Comparison of ENCODE assay signal across 8 cellular contexts in the genomic region with DNA sequence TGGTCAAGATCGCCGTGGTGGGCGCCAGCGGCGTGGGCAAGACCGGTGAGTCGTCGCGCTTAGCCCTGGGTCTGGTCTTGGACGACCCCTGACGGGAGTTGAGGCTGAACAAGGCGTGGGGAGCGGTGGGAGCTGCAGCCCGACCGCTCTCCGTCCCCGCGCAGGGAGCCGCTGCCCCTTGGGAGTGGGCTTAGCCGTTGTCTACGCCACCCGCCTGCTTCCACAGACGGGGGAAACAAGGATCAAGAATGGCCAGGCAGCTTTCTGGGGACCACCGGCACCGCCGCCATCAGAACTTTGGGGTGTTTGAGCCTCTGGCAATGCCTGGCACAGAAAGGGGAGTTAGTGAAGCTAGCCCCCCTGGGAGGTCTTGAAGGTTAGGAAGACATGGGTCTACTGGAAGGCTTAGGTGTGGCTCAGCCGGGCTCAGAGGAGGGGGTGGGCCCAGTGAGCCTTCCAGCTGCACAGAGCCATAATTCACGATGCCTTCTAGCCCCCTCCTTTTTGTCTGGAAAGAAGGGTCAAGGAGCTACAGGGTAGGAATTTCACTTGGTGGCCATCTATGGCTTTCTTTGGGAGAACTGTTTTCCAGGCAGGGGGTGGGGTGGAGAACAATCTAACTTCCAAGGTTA. TPM values are rescaled to one million over a fixed set of nuclear protein-coding genes. Genes with fewer than 3 reads are reported as not detected.
DNase-seq lines count a peak whose midpoint lies in the region; ATAC-seq, FAIRE-seq and TF ChIP-seq lines count a peak whose summit lies in the region.

No MANE protein-coding gene starts in this region.

- peak overlapping the region; percentile 82 for H3K4me3 Mint-ChIP-seq in mesothelial cell of epicardium

- peak overlapping the region; percentile 56 for H3K4me3 ChIP-seq in A549
- peak overlapping the region; percentile 62 for H3K4me3 ChIP-seq in HL-60 (replicated peaks; ENCODE audit: insufficient read depth, low read length)
- peak overlapping the region; percentile 56 to 90 (median 74) for H3K4me3 ChIP-seq in breast epithelium

- WGBS in A549 (ENCODE audit: missing lambda C conversion rate): 90% methylated on average over 13 of the region's 28 CpGs

- peak overlapping the region; percentile 93 for H3K4me2 ChIP-seq in A549

- peaks cover 5% of the 10 kb centered on the region for H3K27me3 Mint-ChIP-seq in mesothelial cell of epicardium (ENCODE audit: low read depth)

- H3K36me3 Mint-ChIP-seq in mesothelial cell of epicardium: peaks cover 19% of the 10 kb centered on the region

- ATAC-seq in A549 (no peak; a peak in 1 of 6 replicates), GM21390 (IDR thresholded peaks at IDR 0.05; ENCODE audit: unreplicated experiment) (no peak), HG02623 (IDR thresholded peaks at IDR 0.05; ENCODE audit: unreplicated experiment) (no peak)

- CTCF ChIA-PET in A549 (lab: Yijun Ruan, JAX): no interaction called here

- H3K4me1 Mint-ChIP-seq in mesothelial cell of epicardium: peaks cover 49% of the 10 kb centered on the region

- H3K27me3 ChIP-seq in HL-60 (ENCODE audit: insufficient read depth, poor library complexity, severe bottlenecking) (no peaks in the 10 kb centered on the region), breast epithelium (no peaks in the 10 kb centered on the region)

- TF ChIP-seq POLR2A in A549 (IDR thresholded peaks at IDR 0.05; ENCODE audit: low read length) (no peak), breast epithelium (IDR thresholded peaks at IDR 0.05) (no peak)

- TF ChIP-seq CTCF in A549 (IDR thresholded peaks at IDR 0.05) (no peak), HL-60 (IDR thresholded peaks at IDR 0.05; ENCODE audit: insufficient read depth, low read length) (no peak), breast epithelium (IDR thresholded peaks at IDR 0.05) (no peak), mesothelial cell of epicardium (IDR thresholded peaks at IDR 0.05; ENCODE audit: unreplicated experiment) (no peak)

- intact Hi-C loops in breast epithelium (cut with DNase I; ENCODE audit: low total_unique reads): no loop called here

- no peak for TF ChIP-seq EP300 in A549 (IDR thresholded peaks at IDR 0.05)

- no peak for TF ChIP-seq RAD21 in A549 (conservative IDR thresholded peaks at IDR 0.05 in 1 of 2, IDR thresholded peaks at IDR 0.05 in 1 of 2)

- POLR2A ChIA-PET in A549 (lab: Yijun Ruan, JAX): no interaction called here

- FAIRE-seq in A549 (lab: Jason Lieb, UNC): no peak

- H3K9me3 ChIP-seq in A549 (peaks cover 6% of the 10 kb centered on the region; the same call in 1 of the 3 replicates), breast epithelium (peaks cover 0 to 4% of the 10 kb centered on the region in 2 donors)

- H3K27ac ChIP-seq in A549 (peak overlapping the region in 1 of 2 experiments; percentile 85; a peak in 2 of 6 replicates), HL-60 (replicated peaks) (no peak overlapping the region), breast epithelium (peak overlapping the region in 1 of 2 donors; percentile 81)

- no peak for DNase-seq in A549 (ENCODE audit: low read depth in 1 of 2, low spot score in 1 of 2)
- no peak for DNase-seq in HL-60 (ENCODE audit: low read depth in 1 of 2, low spot score in 1 of 2)
- DNase-seq in breast epithelium (ENCODE audit: low spot score in 2 of 2): no peak
- DNase-seq in mesothelial cell of epicardium (ENCODE audit: low spot score in 2 of 2, unreplicated experiment in 2 of 2): no peak
- no peak for DNase-seq in HuH-7.5 (ENCODE audit: low spot score)
- DNase-seq in COR-L47 (lab: John Stamatoyannopoulos, UW): no peak

- peak overlapping the region; percentile 55 for H3K27ac Mint-ChIP-seq in mesothelial cell of epicardium

- peaks cover 10% of the 10 kb centered on the region for H3K9me3 Mint-ChIP-seq in mesothelial cell of epicardium

- H3K36me3 ChIP-seq in breast epithelium: no peaks in the 10 kb centered on the region

- H3K4me1 ChIP-seq in A549: no peaks in the 10 kb centered on the region
- H3K4me1 ChIP-seq in breast epithelium: peaks cover 0 to 4% of the 10 kb centered on the region in 2 donors

TF ChIP-seq in A549, 52 proteins besides CTCF, POLR2A, EP300 and RAD21:
- TF ChIP-seq RNF2 (IDR thresholded peaks at IDR 0.05; ENCODE audit: borderline replicate concordance, low read depth): 0 out of 2 replicates have a peak, but pooled peaks have one; percentile 22
- TF ChIP-seq, protein P1, sequence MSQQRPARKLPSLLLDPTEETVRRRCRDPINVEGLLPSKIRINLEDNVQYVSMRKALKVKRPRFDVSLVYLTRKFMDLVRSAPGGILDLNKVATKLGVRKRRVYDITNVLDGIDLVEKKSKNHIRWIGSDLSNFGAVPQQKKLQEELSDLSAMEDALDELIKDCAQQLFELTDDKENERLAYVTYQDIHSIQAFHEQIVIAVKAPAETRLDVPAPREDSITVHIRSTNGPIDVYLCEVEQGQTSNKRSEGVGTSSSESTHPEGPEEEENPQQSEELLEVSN (IDR thresholded peaks at IDR 0.05; ENCODE audit: borderline replicate concordance, low read depth): no peak

RNA-seq across cellular contexts. Expression of a gene that starts 0.6 kb away (rescaled TPM):
- polyA plus RNA-seq in A549 (2011; rRNA removed) (0.05 TPM in 1 of 2 replicates, not detected in the other), A549 (2017; fragmentation: RNase III; extraction: RNeasy Plus Mini Kit Qiagen cat#74134 plus additional on column Dnase treatment) (0.04 to 0.12 TPM (median 0.07 TPM) in 3 replicates)
- 0.06 and 0.07 TPM in 2 replicates for polyA plus RNA-seq in A549 (2012; cell fraction: cytosol; rRNA removed)
- not detected in 2 replicates for polyA plus RNA-seq in A549 (2012; cell fraction: nucleus; rRNA removed)
- not detected in 2 replicates for polyA minus RNA-seq in A549 (2011; rRNA and poly(A)+ RNA removed)
- total RNA-seq in breast epithelium (1 to 10 TPM in 2 of 3 donors, not detected in 1; 3.1 to 4.9 TPM), mesothelial cell of epicardium (22.7 to 26.1 TPM (median 24.7 TPM) in 3 replicates)
